1 cellular context compared by ENCODE assay signal in genomic region chr2:105618351-105618659, GRCh38.
TF ChIP-seq lines count a peak whose summit lies in the region.

No MANE protein-coding gene starts in this region.

TF ChIP-seq in K562, 482 proteins besides CTCF, POLR2A, EP300 and RAD21 (continued from another document):
- TF ChIP-seq ESRRA (IDR thresholded peaks at IDR 0.05; ENCODE audit: borderline replicate concordance, low read depth), result 0 out of 2 replicates have a peak, but pooled peaks have one; percentile 4
